Comparison of ENCODE assay signal across 1 cellular context in genomic region chr5:133933670-133934295, GRCh38.
TF ChIP-seq lines count a peak whose summit lies in the region.

No MANE protein-coding gene starts in this region.

TF ChIP-seq in GM12878, 131 proteins besides CTCF, POLR2A, EP300 and RAD21:
- TF ChIP-seq CHD1 (IDR thresholded peaks at IDR 0.05; ENCODE audit: low read depth, low read length) (no peak), TCF12 (IDR thresholded peaks at IDR 0.05; ENCODE audit: low read depth, low read length) (0 out of 2 replicates have a peak, but pooled peaks have one; percentile 29), HDGF (IDR thresholded peaks at IDR 0.05) (peak; percentile 45; the same call in 1 of the 2 replicates), ZBTB40 (IDR thresholded peaks at IDR 0.05; ENCODE audit: borderline replicate concordance) (no peak), SRF (IDR thresholded peaks at IDR 0.05; ENCODE audit: low read depth in 2 of 2, low read length in 2 of 2) (no peak), BMI1 (IDR thresholded peaks at IDR 0.05; ENCODE audit: borderline replicate concordance) (no peak), MEF2B (IDR thresholded peaks at IDR 0.05; ENCODE audit: partially characterized antibody, poor library complexity, severe bottlenecking) (peak; percentile 35), TARDBP (IDR thresholded peaks at IDR 0.05; ENCODE audit: borderline replicate concordance) (no peak), EED (IDR thresholded peaks at IDR 0.05; ENCODE audit: low read depth) (0 out of 2 replicates have a peak, but pooled peaks have one; percentile 10), NRF1 (conservative IDR thresholded peaks at IDR 0.05; ENCODE audit: low read depth, low read length) (no peak), ZBTB33 (IDR thresholded peaks at IDR 0.05) (no peak), IKZF2 (IDR thresholded peaks at IDR 0.05) (peak; percentile 26 to 47; a peak in 2 of 4 replicates), EGR1 (IDR thresholded peaks at IDR 0.05; ENCODE audit: borderline replicate concordance in 1 of 2, low read depth in 2 of 2, low read length in 2 of 2) (peak in 1 of 2 experiments; percentile 53; a peak in 1 of 3 replicates), NR2C2 (IDR thresholded peaks at IDR 0.05; ENCODE audit: borderline replicate concordance, control insufficient read depth, insufficient read length, low read depth) (no peak)
- TF ChIP-seq, protein P1, sequence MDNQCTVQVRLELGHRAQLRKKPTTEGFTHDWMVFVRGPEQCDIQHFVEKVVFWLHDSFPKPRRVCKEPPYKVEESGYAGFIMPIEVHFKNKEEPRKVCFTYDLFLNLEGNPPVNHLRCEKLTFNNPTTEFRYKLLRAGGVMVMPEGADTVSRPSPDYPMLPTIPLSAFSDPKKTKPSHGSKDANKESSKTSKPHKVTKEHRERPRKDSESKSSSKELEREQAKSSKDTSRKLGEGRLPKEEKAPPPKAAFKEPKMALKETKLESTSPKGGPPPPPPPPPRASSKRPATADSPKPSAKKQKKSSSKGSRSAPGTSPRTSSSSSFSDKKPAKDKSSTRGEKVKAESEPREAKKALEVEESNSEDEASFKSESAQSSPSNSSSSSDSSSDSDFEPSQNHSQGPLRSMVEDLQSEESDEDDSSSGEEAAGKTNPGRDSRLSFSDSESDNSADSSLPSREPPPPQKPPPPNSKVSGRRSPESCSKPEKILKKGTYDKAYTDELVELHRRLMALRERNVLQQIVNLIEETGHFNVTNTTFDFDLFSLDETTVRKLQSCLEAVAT (IDR thresholded peaks at IDR 0.05): 0 out of 2 replicates have a peak, but pooled peaks have one; percentile 32
